In the genomic region with DNA sequence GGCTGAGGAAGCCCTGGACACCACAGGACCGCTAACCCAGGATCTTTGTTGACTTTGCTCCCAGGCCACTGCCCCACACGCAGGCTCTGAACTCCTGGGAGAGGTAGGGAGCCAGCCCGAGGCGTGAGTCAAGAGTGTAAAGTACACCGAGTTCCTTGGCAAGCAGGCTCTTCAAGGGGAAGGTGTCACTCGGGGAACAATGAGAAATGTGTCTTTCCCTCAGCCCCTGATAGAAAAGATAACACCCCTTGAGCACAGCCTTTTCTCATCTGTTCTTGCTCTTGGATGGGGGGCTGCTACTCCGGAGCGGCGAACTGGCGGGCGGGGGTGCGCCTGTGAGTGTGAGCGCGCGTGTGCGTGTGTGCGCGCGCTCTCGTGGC, we compare ENCODE assay signal across 1 cellular context.
TF ChIP-seq lines count a peak whose summit lies in the region.

No MANE protein-coding gene starts in this region.

TF ChIP-seq in WTC11, 78 proteins besides CTCF, POLR2A, EP300 and RAD21 (continued from another document):
- TF ChIP-seq, protein P1, sequence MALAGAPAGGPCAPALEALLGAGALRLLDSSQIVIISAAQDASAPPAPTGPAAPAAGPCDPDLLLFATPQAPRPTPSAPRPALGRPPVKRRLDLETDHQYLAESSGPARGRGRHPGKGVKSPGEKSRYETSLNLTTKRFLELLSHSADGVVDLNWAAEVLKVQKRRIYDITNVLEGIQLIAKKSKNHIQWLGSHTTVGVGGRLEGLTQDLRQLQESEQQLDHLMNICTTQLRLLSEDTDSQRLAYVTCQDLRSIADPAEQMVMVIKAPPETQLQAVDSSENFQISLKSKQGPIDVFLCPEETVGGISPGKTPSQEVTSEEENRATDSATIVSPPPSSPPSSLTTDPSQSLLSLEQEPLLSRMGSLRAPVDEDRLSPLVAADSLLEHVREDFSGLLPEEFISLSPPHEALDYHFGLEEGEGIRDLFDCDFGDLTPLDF (CRISPR knock-in tag; IDR thresholded peaks at IDR 0.05): no peak
- TF ChIP-seq ZNF232 (CRISPR knock-in tag; IDR thresholded peaks at IDR 0.05) (no peak), CREB1 (CRISPR knock-in tag; IDR thresholded peaks at IDR 0.05) (no peak), ATF1 (CRISPR knock-in tag; IDR thresholded peaks at IDR 0.05) (no peak), ETV6 (CRISPR knock-in tag; IDR thresholded peaks at IDR 0.05) (no peak), PRRX2 (CRISPR knock-in tag; IDR thresholded peaks at IDR 0.05) (no peak)
- TF ChIP-seq, protein P2, sequence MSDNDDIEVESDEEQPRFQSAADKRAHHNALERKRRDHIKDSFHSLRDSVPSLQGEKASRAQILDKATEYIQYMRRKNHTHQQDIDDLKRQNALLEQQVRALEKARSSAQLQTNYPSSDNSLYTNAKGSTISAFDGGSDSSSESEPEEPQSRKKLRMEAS (CRISPR knock-in tag; IDR thresholded peaks at IDR 0.05): no peak
- TF ChIP-seq, protein P3, sequence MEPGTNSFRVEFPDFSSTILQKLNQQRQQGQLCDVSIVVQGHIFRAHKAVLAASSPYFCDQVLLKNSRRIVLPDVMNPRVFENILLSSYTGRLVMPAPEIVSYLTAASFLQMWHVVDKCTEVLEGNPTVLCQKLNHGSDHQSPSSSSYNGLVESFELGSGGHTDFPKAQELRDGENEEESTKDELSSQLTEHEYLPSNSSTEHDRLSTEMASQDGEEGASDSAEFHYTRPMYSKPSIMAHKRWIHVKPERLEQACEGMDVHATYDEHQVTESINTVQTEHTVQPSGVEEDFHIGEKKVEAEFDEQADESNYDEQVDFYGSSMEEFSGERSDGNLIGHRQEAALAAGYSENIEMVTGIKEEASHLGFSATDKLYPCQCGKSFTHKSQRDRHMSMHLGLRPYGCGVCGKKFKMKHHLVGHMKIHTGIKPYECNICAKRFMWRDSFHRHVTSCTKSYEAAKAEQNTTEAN (CRISPR knock-in tag; IDR thresholded peaks at IDR 0.05): no peak
TF ChIP-seq in WTC11: peak in this region for 0.
